In the genomic region with DNA sequence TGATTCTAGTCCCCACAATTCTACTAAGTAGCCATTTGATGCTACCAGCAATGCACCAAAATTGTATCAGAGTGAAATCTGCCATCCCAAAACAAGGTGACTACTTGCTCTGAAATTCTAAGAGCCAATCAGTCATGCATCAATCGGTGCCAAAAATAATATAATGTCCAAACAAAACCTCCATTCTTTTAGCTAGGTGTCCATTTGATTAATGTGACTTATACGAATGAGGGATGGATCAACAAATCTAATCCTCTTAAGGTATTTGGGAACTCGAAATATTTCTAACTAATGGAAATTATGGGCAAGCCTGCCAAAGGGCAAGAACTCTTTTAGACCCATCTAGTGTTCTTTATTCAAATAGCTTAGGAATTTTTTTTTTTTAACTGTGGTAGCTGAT, we compare ENCODE assay signal across 26 cellular contexts.
DNase-seq lines count a peak whose midpoint lies in the region; ATAC-seq, FAIRE-seq and TF ChIP-seq lines count a peak whose summit lies in the region.
"Had no signal": no experiment of that assay in that cellular context is flagged by ENCODE, and none has a peak within 500 bp of the region (broad histone marks: within the 10 kb centered on the region; RNA-seq: fewer than 3 reads in every experiment).

No MANE protein-coding gene starts in this region.

- TF ChIP-seq EP300 in A549 (IDR thresholded peaks at IDR 0.05) (no peak), SK-N-SH (IDR thresholded peaks at IDR 0.05; ENCODE audit: borderline replicate concordance in 1 of 2, low read depth in 1 of 2, low read length in 1 of 2) (no peak), esophagus muscularis mucosa (IDR thresholded peaks at IDR 0.05) (no peak)

- H3K79me2 ChIP-seq in SK-N-SH (ENCODE audit: insufficient read depth), result no peaks in the 10 kb centered on the region

- no peaks in the 10 kb centered on the region for H4K20me1 ChIP-seq in SK-N-SH (ENCODE audit: insufficient read depth)

- no peak for TF ChIP-seq RAD21 in A549 (conservative IDR thresholded peaks at IDR 0.05 in 1 of 2, IDR thresholded peaks at IDR 0.05 in 1 of 2)
- TF ChIP-seq RAD21 in SK-N-SH (IDR thresholded peaks at IDR 0.05; ENCODE audit: low read length), result no peak

- H3K4me3 ChIP-seq in A549, result no peak overlapping the region
- H3K4me3 ChIP-seq in SK-N-SH (ENCODE audit: low read depth in 2 of 2, low read length in 1 of 2), result no peak overlapping the region
- H3K4me3 ChIP-seq in upper lobe of right lung, result no peak overlapping the region
- no peak overlapping the region for H3K4me3 ChIP-seq in esophagus muscularis mucosa
- H3K4me3 ChIP-seq: adrenal gland, Peyer's patch, tibial artery had no signal

- 42% methylated on average over 3 of the region's 3 CpGs for WGBS in A549 (ENCODE audit: missing lambda C conversion rate)
- WGBS in SK-N-SH (ENCODE audit: low lambda C conversion rate), result 69% methylated on average over 3 of the region's 3 CpGs
- WGBS in esophagus muscularis mucosa, result 52% methylated on average over 3 of the region's 3 CpGs

- no peak for TF ChIP-seq POLR2A in A549 (IDR thresholded peaks at IDR 0.05; ENCODE audit: low read length)
- no peak for TF ChIP-seq POLR2A in esophagus muscularis mucosa (IDR thresholded peaks at IDR 0.05; ENCODE audit: low read depth)

- intact Hi-C loops in upper lobe of right lung (cut with DNase I) (no loop called here), esophagus muscularis mucosa (cut with DNase I) (no loop called here)

- DNase-seq in A549 (ENCODE audit: low read depth in 1 of 2, low spot score in 1 of 2), result no peak
- DNase-seq in EL, result peak; percentile 13
- no peak for DNase-seq in SK-N-SH
- no peak for DNase-seq in upper lobe of right lung
- DNase-seq in esophagus muscularis mucosa (ENCODE audit: extremely low spot score), result no peak
- DNase-seq in NCI-H226, result no peak
- DNase-seq: activated CD8-positive, alpha-beta T cell treated with anti-CD3 and anti-CD28 coated beads for 36 hours; activated naive CD4-positive, alpha-beta T cell treated with anti-CD3 and anti-CD28 coated beads, Interleukin-2, amount 10 ng/mL, durations not matched to agents 7 days and 5 days; adrenal gland; CD8-positive, alpha-beta memory T cell; effector CD8-positive, alpha-beta T cell; left cardiac atrium; NCI-H1092 treated with DMSO at 0.1 percent for 48 hours; NCI-H187; Peyer's patch; SHP77 treated with DMSO at 0.1 percent for 48 hours; SW 1271; tibial artery had no signal

- peaks cover 0 to 5% of the 10 kb centered on the region in 2 experiments for H3K36me3 ChIP-seq in SK-N-SH (replicated peaks in 1 of 2; ENCODE audit: control insufficient read depth in 1 of 2, insufficient read depth in 2 of 2, low read length in 1 of 2)
- H3K36me3 ChIP-seq in upper lobe of right lung, result no peaks in the 10 kb centered on the region
- H3K36me3 ChIP-seq in esophagus muscularis mucosa, result peaks cover 0 to 9% (median 3%) of the 10 kb centered on the region in 4 donors
- H3K36me3 ChIP-seq: adrenal gland, Peyer's patch had no signal

- no peaks in the 10 kb centered on the region for H3K9me3 ChIP-seq in A549
- no peaks in the 10 kb centered on the region for H3K9me3 ChIP-seq in SK-N-SH
- H3K9me3 ChIP-seq in upper lobe of right lung, result no peaks in the 10 kb centered on the region
- no peaks in the 10 kb centered on the region for H3K9me3 ChIP-seq in esophagus muscularis mucosa
- H3K9me3 ChIP-seq: adrenal gland, Peyer's patch, tibial artery had no signal

- H2AFZ ChIP-seq in SK-N-SH (ENCODE audit: low read depth), result no peak overlapping the region

- ATAC-seq in A549 (no peak), upper lobe of right lung (no peak), GM21723 (IDR thresholded peaks at IDR 0.05; ENCODE audit: unreplicated experiment) (no peak)
- ATAC-seq: activated CD4-positive, alpha-beta T cell treated with anti-CD3 and anti-CD28 coated beads for 36 hours; activated CD8-positive, alpha-beta T cell treated with anti-CD3 and anti-CD28 coated beads for 36 hours; left cardiac atrium; natural killer cell treated with Interleukin-12 subunit alpha and Interleukin-12 subunit beta and Interleukin-15 and Interleukin-18, amount 100 ng/mL, for 72 hours had no signal

- H3K4me1 ChIP-seq in A549 (peaks cover 33% of the 10 kb centered on the region), SK-N-SH (ENCODE audit: control insufficient read depth in 1 of 2, insufficient read depth in 2 of 2, low read depth in 1 of 2, low read length in 1 of 2) (peaks cover 6 to 10% of the 10 kb centered on the region in 2 experiments; a peak in 3 of 4 replicates), upper lobe of right lung (no peaks in the 10 kb centered on the region), esophagus muscularis mucosa (no peaks in the 10 kb centered on the region)
- H3K4me1 ChIP-seq: Peyer's patch, tibial artery had no signal

- H3F3A ChIP-seq in SK-N-SH (replicated peaks; ENCODE audit: insufficient read depth), result peaks cover 17% of the 10 kb centered on the region

- H3K27ac ChIP-seq in A549, result no peak overlapping the region
- peak overlapping the region in 1 of 2 experiments; percentile 29; a peak in 1 of 4 replicates for H3K27ac ChIP-seq in SK-N-SH (ENCODE audit: low read depth in 2 of 2, low read length in 1 of 2)
- peak overlapping the region; percentile 73 for H3K27ac ChIP-seq in cingulate gyrus (ENCODE audit: low read depth, low read length)
- no peak overlapping the region for H3K27ac ChIP-seq in upper lobe of right lung
- no peak overlapping the region for H3K27ac ChIP-seq in esophagus muscularis mucosa (replicated peaks in 1 of 4)
- H3K27ac ChIP-seq: adrenal gland, Peyer's patch, tibial artery had no signal

- no peak overlapping the region for H3K9ac ChIP-seq in SK-N-SH

- no peak overlapping the region for H3K4me2 ChIP-seq in A549
- H3K4me2 ChIP-seq in SK-N-SH, result 0 out of 2 replicates have a peak overlapping the region, but pooled peaks have one; percentile 30

- peak; percentile 13 for FAIRE-seq in A549 (lab: Jason Lieb, UNC)
- FAIRE-seq: colon, GM18507, GM19239, small intestine had no signal

- H3K9me2 ChIP-seq in SK-N-SH, result no peaks in the 10 kb centered on the region

- H3K27me3 ChIP-seq in SK-N-SH (ENCODE audit: insufficient read depth), result no peaks in the 10 kb centered on the region
- H3K27me3 ChIP-seq in upper lobe of right lung, result no peaks in the 10 kb centered on the region
- H3K27me3 ChIP-seq in esophagus muscularis mucosa, result peaks cover 0 to 8% (median 0%) of the 10 kb centered on the region in 4 donors
- H3K27me3 ChIP-seq: adrenal gland, Peyer's patch, tibial artery had no signal

- CTCF ChIA-PET in A549 (lab: Yijun Ruan, JAX) (interaction anchor here (0.6 to 2.5 kb wide), 7 partner anchors 8 to 774 kb away, joined by 3 to 18 read pairs (median 4); a partner anchor contains a TSS), SK-N-SH (lab: Yijun Ruan, JAX) (interaction anchor here (1.0 to 2.2 kb wide), 3 partner anchors 31 to 293 kb away, joined by 3 to 11 read pairs (median 5); a partner anchor contains a TSS)

- POLR2A ChIA-PET in A549 (lab: Yijun Ruan, JAX) (interaction anchor here (1.5 kb wide), 1 partner anchor 294 kb away, joined by 4 read pairs; a partner anchor contains a TSS), SK-N-SH (lab: Yijun Ruan, JAX) (no interaction called here)

- no peak for TF ChIP-seq CTCF in A549 (IDR thresholded peaks at IDR 0.05)
- TF ChIP-seq CTCF in SK-N-SH (IDR thresholded peaks at IDR 0.05), result no peak
- no peak for TF ChIP-seq CTCF in upper lobe of right lung (IDR thresholded peaks at IDR 0.05)
- TF ChIP-seq CTCF in esophagus muscularis mucosa (IDR thresholded peaks at IDR 0.05), result no peak

TF ChIP-seq in A549, 52 proteins besides CTCF, POLR2A, EP300 and RAD21 (continues in another document):
- TF ChIP-seq, protein P1, sequence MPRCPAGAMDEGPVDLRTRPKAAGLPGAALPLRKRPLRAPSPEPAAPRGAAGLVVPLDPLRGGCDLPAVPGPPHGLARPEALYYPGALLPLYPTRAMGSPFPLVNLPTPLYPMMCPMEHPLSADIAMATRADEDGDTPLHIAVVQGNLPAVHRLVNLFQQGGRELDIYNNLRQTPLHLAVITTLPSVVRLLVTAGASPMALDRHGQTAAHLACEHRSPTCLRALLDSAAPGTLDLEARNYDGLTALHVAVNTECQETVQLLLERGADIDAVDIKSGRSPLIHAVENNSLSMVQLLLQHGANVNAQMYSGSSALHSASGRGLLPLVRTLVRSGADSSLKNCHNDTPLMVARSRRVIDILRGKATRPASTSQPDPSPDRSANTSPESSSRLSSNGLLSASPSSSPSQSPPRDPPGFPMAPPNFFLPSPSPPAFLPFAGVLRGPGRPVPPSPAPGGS (IDR thresholded peaks at IDR 0.05), result no peak
- TF ChIP-seq EHMT2 (IDR thresholded peaks at IDR 0.05; ENCODE audit: low read depth) (no peak), EHF (CRISPR knock-in tag; IDR thresholded peaks at IDR 0.05) (no peak), FOSL2 (IDR thresholded peaks at IDR 0.05) (no peak), FOSL2 (CRISPR knock-in tag; IDR thresholded peaks at IDR 0.05) (no peak), ZNF302 (CRISPR knock-in tag; IDR thresholded peaks at IDR 0.05) (no peak), RCOR1 (IDR thresholded peaks at IDR 0.05; ENCODE audit: low read depth, low read length) (no peak), NR3C1 (IDR thresholded peaks at IDR 0.05) (no peak)

TF ChIP-seq in SK-N-SH, 30 proteins besides CTCF, POLR2A, EP300 and RAD21:
- TF ChIP-seq FOXM1 (IDR thresholded peaks at IDR 0.05; ENCODE audit: low read depth) (no peak), GATA2 (CRISPR knock-in tag; IDR thresholded peaks at IDR 0.05) (no peak), SIN3A (IDR thresholded peaks at IDR 0.05; ENCODE audit: borderline replicate concordance, low read depth, low read length) (no peak)
TF ChIP-seq in SK-N-SH: peak in this region for 0.
